1 cellular context compared by ENCODE assay signal in the genomic region with DNA sequence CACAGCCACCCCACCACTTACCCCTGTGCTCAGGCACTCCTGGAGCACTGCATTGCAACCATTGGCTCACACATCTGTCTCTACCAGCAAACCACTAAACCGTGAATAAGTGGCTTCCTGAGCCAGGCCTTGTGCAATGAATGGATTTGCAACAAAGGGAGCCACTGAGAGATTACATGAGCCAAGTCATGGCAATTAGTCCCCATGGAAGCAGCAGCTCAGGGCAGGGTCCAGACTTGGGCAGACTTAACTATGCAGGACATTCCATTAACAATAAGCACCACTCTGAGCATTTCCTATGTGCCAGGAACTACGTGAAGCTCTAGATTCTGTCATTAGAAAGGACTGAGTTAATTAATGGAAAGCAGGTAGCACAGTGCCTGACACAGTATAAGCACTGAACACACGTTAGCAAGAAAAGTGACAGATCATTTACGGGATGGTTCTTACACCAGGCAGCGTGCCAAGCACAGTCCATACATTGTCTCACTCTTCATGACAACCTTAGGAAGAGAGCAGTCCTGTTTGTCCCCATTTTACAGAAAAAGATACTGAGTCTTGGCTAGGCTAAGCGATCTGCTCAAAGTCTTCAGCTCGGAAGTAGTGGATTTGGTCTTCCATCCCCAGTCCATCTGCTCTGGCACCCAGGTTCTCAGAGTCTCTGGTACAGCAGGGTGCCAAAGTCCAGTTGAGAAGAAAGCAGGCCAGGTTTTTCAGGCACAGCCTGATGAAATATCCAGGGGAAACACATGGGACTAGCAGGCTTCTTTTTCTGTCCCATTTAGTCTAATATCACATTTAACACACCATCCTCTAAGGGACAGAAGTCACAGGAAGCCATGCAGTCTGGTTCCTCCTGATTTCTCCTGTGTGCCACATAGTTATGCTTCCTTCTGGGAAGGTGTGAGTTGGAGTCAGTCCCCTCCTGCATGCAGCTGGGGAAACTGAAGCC.
TF ChIP-seq lines count a peak whose summit lies in the region.

No MANE protein-coding gene starts in this region.

TF ChIP-seq in HepG2, 621 proteins besides CTCF, POLR2A, EP300 and RAD21 (continued from another document and continues in another):
- no peak for TF ChIP-seq REST (IDR thresholded peaks at IDR 0.05; ENCODE audit: borderline replicate concordance in 1 of 2, low read depth in 1 of 2, low read length in 2 of 2)
- TF ChIP-seq JUN (CRISPR knock-in tag; IDR thresholded peaks at IDR 0.05), result no peak
- no peak for TF ChIP-seq ZC3H4 (CRISPR knock-in tag; IDR thresholded peaks at IDR 0.05; ENCODE audit: borderline replicate concordance)
- no peak for TF ChIP-seq SATB2 (CRISPR knock-in tag; IDR thresholded peaks at IDR 0.05)
- TF ChIP-seq KLF15 (CRISPR knock-in tag; IDR thresholded peaks at IDR 0.05; ENCODE audit: borderline replicate concordance), result no peak
- no peak for TF ChIP-seq PHB2 (IDR thresholded peaks at IDR 0.05; ENCODE audit: partially characterized antibody)
- TF ChIP-seq, protein P1, sequence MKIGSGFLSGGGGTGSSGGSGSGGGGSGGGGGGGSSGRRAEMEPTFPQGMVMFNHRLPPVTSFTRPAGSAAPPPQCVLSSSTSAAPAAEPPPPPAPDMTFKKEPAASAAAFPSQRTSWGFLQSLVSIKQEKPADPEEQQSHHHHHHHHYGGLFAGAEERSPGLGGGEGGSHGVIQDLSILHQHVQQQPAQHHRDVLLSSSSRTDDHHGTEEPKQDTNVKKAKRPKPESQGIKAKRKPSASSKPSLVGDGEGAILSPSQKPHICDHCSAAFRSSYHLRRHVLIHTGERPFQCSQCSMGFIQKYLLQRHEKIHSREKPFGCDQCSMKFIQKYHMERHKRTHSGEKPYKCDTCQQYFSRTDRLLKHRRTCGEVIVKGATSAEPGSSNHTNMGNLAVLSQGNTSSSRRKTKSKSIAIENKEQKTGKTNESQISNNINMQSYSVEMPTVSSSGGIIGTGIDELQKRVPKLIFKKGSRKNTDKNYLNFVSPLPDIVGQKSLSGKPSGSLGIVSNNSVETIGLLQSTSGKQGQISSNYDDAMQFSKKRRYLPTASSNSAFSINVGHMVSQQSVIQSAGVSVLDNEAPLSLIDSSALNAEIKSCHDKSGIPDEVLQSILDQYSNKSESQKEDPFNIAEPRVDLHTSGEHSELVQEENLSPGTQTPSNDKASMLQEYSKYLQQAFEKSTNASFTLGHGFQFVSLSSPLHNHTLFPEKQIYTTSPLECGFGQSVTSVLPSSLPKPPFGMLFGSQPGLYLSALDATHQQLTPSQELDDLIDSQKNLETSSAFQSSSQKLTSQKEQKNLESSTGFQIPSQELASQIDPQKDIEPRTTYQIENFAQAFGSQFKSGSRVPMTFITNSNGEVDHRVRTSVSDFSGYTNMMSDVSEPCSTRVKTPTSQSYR (CRISPR knock-in tag; IDR thresholded peaks at IDR 0.05; ENCODE audit: borderline replicate concordance), result 0 out of 2 replicates have a peak, but pooled peaks have one; percentile 26
- peak; percentile 81; the same call in 1 of the 2 replicates for TF ChIP-seq ZSCAN20 (CRISPR knock-in tag; IDR thresholded peaks at IDR 0.05; ENCODE audit: borderline replicate concordance)
- TF ChIP-seq PHF20 (CRISPR knock-in tag; IDR thresholded peaks at IDR 0.05), result no peak
- TF ChIP-seq HNRNPUL1 (IDR thresholded peaks at IDR 0.05; ENCODE audit: low read depth, low read length), result no peak
- TF ChIP-seq THAP11 (CRISPR knock-in tag; IDR thresholded peaks at IDR 0.05), result peak; percentile 14; the same call in 1 of the 2 replicates
- TF ChIP-seq CEBPB (IDR thresholded peaks at IDR 0.05; ENCODE audit: borderline replicate concordance, low read depth, low read length), result peak; percentile 97
- no peak for TF ChIP-seq ZNF10 (CRISPR knock-in tag; IDR thresholded peaks at IDR 0.05; ENCODE audit: borderline replicate concordance, low read depth)
- TF ChIP-seq CBX5 (CRISPR knock-in tag; IDR thresholded peaks at IDR 0.05; ENCODE audit: borderline replicate concordance), result peak; percentile 73; the same call in 1 of the 2 replicates
- TF ChIP-seq ZSCAN31 (CRISPR knock-in tag; IDR thresholded peaks at IDR 0.05; ENCODE audit: low read depth), result no peak
- no peak for TF ChIP-seq GTF2F1 (IDR thresholded peaks at IDR 0.05; ENCODE audit: low read length)
- TF ChIP-seq, protein P2, sequence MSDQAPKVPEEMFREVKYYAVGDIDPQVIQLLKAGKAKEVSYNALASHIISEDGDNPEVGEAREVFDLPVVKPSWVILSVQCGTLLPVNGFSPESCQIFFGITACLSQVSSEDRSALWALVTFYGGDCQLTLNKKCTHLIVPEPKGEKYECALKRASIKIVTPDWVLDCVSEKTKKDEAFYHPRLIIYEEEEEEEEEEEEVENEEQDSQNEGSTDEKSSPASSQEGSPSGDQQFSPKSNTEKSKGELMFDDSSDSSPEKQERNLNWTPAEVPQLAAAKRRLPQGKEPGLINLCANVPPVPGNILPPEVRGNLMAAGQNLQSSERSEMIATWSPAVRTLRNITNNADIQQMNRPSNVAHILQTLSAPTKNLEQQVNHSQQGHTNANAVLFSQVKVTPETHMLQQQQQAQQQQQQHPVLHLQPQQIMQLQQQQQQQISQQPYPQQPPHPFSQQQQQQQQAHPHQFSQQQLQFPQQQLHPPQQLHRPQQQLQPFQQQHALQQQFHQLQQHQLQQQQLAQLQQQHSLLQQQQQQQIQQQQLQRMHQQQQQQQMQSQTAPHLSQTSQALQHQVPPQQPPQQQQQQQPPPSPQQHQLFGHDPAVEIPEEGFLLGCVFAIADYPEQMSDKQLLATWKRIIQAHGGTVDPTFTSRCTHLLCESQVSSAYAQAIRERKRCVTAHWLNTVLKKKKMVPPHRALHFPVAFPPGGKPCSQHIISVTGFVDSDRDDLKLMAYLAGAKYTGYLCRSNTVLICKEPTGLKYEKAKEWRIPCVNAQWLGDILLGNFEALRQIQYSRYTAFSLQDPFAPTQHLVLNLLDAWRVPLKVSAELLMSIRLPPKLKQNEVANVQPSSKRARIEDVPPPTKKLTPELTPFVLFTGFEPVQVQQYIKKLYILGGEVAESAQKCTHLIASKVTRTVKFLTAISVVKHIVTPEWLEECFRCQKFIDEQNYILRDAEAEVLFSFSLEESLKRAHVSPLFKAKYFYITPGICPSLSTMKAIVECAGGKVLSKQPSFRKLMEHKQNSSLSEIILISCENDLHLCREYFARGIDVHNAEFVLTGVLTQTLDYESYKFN (CRISPR knock-in tag; conservative IDR thresholded peaks at IDR 0.05), result no peak
- no peak for TF ChIP-seq MATR3 (CRISPR knock-in tag; IDR thresholded peaks at IDR 0.05)
- TF ChIP-seq, protein P3, sequence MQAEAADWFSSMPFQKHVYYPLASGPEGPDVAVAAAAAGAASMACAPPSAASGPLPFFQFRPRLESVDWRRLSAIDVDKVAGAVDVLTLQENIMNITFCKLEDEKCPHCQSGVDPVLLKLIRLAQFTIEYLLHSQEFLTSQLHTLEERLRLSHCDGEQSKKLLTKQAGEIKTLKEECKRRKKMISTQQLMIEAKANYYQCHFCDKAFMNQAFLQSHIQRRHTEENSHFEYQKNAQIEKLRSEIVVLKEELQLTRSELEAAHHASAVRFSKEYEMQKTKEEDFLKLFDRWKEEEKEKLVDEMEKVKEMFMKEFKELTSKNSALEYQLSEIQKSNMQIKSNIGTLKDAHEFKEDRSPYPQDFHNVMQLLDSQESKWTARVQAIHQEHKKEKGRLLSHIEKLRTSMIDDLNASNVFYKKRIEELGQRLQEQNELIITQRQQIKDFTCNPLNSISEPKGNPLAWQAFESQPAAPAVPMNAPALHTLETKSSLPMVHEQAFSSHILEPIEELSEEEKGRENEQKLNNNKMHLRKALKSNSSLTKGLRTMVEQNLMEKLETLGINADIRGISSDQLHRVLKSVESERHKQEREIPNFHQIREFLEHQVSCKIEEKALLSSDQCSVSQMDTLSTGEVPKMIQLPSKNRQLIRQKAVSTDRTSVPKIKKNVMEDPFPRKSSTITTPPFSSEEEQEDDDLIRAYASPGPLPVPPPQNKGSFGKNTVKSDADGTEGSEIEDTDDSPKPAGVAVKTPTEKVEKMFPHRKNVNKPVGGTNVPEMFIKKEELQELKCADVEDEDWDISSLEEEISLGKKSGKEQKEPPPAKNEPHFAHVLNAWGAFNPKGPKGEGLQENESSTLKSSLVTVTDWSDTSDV (CRISPR knock-in tag; IDR thresholded peaks at IDR 0.05), result no peak
- no peak for TF ChIP-seq SNRNP70 (IDR thresholded peaks at IDR 0.05; ENCODE audit: low read depth, low read length)
- TF ChIP-seq, protein P4, sequence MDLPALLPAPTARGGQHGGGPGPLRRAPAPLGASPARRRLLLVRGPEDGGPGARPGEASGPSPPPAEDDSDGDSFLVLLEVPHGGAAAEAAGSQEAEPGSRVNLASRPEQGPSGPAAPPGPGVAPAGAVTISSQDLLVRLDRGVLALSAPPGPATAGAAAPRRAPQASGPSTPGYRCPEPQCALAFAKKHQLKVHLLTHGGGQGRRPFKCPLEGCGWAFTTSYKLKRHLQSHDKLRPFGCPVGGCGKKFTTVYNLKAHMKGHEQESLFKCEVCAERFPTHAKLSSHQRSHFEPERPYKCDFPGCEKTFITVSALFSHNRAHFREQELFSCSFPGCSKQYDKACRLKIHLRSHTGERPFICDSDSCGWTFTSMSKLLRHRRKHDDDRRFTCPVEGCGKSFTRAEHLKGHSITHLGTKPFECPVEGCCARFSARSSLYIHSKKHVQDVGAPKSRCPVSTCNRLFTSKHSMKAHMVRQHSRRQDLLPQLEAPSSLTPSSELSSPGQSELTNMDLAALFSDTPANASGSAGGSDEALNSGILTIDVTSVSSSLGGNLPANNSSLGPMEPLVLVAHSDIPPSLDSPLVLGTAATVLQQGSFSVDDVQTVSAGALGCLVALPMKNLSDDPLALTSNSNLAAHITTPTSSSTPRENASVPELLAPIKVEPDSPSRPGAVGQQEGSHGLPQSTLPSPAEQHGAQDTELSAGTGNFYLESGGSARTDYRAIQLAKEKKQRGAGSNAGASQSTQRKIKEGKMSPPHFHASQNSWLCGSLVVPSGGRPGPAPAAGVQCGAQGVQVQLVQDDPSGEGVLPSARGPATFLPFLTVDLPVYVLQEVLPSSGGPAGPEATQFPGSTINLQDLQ (CRISPR knock-in tag; IDR thresholded peaks at IDR 0.05), result no peak
- no peak for TF ChIP-seq ZFYVE20 (CRISPR knock-in tag; IDR thresholded peaks at IDR 0.05; ENCODE audit: borderline replicate concordance, low read depth)
- TF ChIP-seq ZNF724P (CRISPR knock-in tag; IDR thresholded peaks at IDR 0.05; ENCODE audit: borderline replicate concordance), result peak; percentile 40; the same call in 1 of the 2 replicates
- no peak for TF ChIP-seq ZBED4 (CRISPR knock-in tag; IDR thresholded peaks at IDR 0.05; ENCODE audit: borderline replicate concordance)
